In the genomic region with DNA sequence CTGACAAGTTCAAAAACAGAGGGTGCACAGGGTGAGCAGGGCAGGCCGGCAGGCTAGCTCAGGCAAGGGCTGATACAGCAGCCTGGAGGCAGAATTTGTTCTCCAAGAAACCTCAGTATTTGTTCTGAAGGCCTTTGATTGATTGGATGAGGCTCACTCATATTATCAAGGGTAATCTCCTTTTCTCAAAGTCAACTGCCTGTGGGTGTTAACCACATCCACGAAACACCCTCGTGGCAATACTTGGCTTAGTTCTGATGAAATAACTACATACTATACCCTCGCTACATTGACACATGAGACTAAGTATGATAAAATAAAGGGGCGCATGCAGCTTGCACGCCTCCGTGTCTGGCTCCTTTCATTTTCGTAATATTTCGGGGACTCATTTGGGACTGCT, we compare ENCODE assay signal across 18 cellular contexts. TPM values are rescaled to one million over a fixed set of nuclear protein-coding genes. Genes with fewer than 3 reads are reported as not detected.
A peak's percentile ranks its signal among the peaks of the same experiment; 100 is the strongest.
DNase-seq lines count a peak whose midpoint lies in the region; ATAC-seq, FAIRE-seq and TF ChIP-seq lines count a peak whose summit lies in the region.
"Had no signal": no experiment of that assay in that cellular context is flagged by ENCODE, and none has a peak within 500 bp of the region (broad histone marks: within the 10 kb centered on the region; RNA-seq: fewer than 3 reads in every experiment).

No MANE protein-coding gene starts in this region.

- ATAC-seq in activated CD8-positive, alpha-beta T cell treated with anti-CD3 and anti-CD28 coated beads, Interleukin-2, amount 10 ng/mL, durations not matched to agents 7 days and 5 days: peak; percentile 10
- ATAC-seq in natural killer cell (peak; percentile 43 to 62 (median 61)), GM18517 (IDR thresholded peaks at IDR 0.05; ENCODE audit: unreplicated experiment) (no peak)
- ATAC-seq: right cardiac atrium had no signal

- POLR2A ChIA-PET in activated CD8-positive, alpha-beta T cell treated with anti-CD3 and anti-CD28 coated beads, Interleukin-2, amount 10 ng/mL, durations not matched to agents 7 days and 5 days (lab: Charles Lee): no interaction called here

- H3K27ac Mint-ChIP-seq in activated CD8-positive, alpha-beta T cell treated with anti-CD3 and anti-CD28 coated beads, Interleukin-2, amount 10 ng/mL, durations not matched to agents 7 days and 5 days: peak overlapping the region; percentile 28
- peak overlapping the region; percentile 88 to 92 for H3K27ac Mint-ChIP-seq in natural killer cell
- H3K27ac Mint-ChIP-seq: memory B cell had no signal

- H3K27me3 Mint-ChIP-seq in activated CD8-positive, alpha-beta T cell treated with anti-CD3 and anti-CD28 coated beads, Interleukin-2, amount 10 ng/mL, durations not matched to agents 7 days and 5 days (ENCODE audit: low read depth): peaks cover 12% of the 10 kb centered on the region
- H3K27me3 Mint-ChIP-seq in natural killer cell (ENCODE audit: low read depth in 2 of 2): peaks cover 9 to 14% of the 10 kb centered on the region in 2 donors

- H3K4me1 Mint-ChIP-seq in activated CD8-positive, alpha-beta T cell treated with anti-CD3 and anti-CD28 coated beads, Interleukin-2, amount 10 ng/mL, durations not matched to agents 7 days and 5 days (ENCODE audit: low read depth): peaks cover 36% of the 10 kb centered on the region
- H3K4me1 Mint-ChIP-seq in natural killer cell: peaks cover 42 to 48% of the 10 kb centered on the region in 2 donors

- no peaks in the 10 kb centered on the region for H3K9me3 Mint-ChIP-seq in activated CD8-positive, alpha-beta T cell treated with anti-CD3 and anti-CD28 coated beads, Interleukin-2, amount 10 ng/mL, durations not matched to agents 7 days and 5 days (ENCODE audit: insufficient read depth)
- no peaks in the 10 kb centered on the region for H3K9me3 Mint-ChIP-seq in natural killer cell
- H3K9me3 Mint-ChIP-seq: memory B cell had no signal

- intact Hi-C loops in natural killer cell (cut with micrococcal nuclease): loop anchor here (2.0 kb wide), 1 partner anchor 84 kb away; a partner anchor contains a TSS

- no peak for FAIRE-seq in frontal cortex (lab: Jason Lieb, UNC)
- FAIRE-seq: D721Med, endothelial cell of umbilical vein, GM19239 had no signal

- CTCF ChIA-PET in activated CD8-positive, alpha-beta T cell treated with anti-CD3 and anti-CD28 coated beads, Interleukin-2, amount 10 ng/mL, durations not matched to agents 7 days and 5 days (lab: Charles Lee): interaction anchor here (0.9 to 4.1 kb wide), 6 partner anchors 10 to 126 kb away, joined by 3 to 18 read pairs (median 4); no protein-coding TSS in a partner anchor

- TF ChIP-seq CTCF in natural killer cell (IDR thresholded peaks at IDR 0.05): no peak

- DNase-seq in activated gamma-delta T cell treated with Interleukin-2 at 50 U/mL for 16 hours (peak; percentile 41), activated gamma-delta T cell (lab: John Stamatoyannopoulos, UW) (no peak), MV-4-11 (lab: John Stamatoyannopoulos, UW) (peak; percentile 84), natural killer cell (peak; percentile 66), frontal cortex (ENCODE audit: low spot score in 2 of 2) (no peak), NCI-H2227 (lab: John Stamatoyannopoulos, UW; ENCODE audit: unreplicated experiment) (no peak)
- peak; percentile 69 for DNase-seq in activated CD8-positive, alpha-beta T cell treated with anti-CD3 and anti-CD28 coated beads, Interleukin-2, amount 10 ng/mL, durations not matched to agents 7 days and 5 days
- DNase-seq: activated CD4-positive, CD25-positive, alpha-beta regulatory T cell; cerebellar nuclear complex; NCI-H187; NCI-H524; right cardiac atrium; stimulated activated CD4-positive, alpha-beta T cell treated with anti-CD3 and anti-CD28 coated beads, Interleukin-2, amount 100 ng/mL, for 48 hours had no signal

- H3K36me3 Mint-ChIP-seq in activated CD8-positive, alpha-beta T cell treated with anti-CD3 and anti-CD28 coated beads, Interleukin-2, amount 10 ng/mL, durations not matched to agents 7 days and 5 days (ENCODE audit: low read depth): no peaks in the 10 kb centered on the region
- H3K36me3 Mint-ChIP-seq in natural killer cell: no peaks in the 10 kb centered on the region
- H3K36me3 Mint-ChIP-seq: memory B cell had no signal

- H3K4me3 Mint-ChIP-seq in activated CD8-positive, alpha-beta T cell treated with anti-CD3 and anti-CD28 coated beads, Interleukin-2, amount 10 ng/mL, durations not matched to agents 7 days and 5 days: no peak overlapping the region
- peak overlapping the region; percentile 84 for H3K4me3 Mint-ChIP-seq in natural killer cell
- H3K4me3 Mint-ChIP-seq: memory B cell had no signal

RNA-seq across cellular contexts. Expression of a gene that starts 4.4 kb away (rescaled TPM):
- 10 to 100 TPM; 36.5 to 37.5 TPM for total RNA-seq in activated CD8-positive, alpha-beta T cell treated with anti-CD3 and anti-CD28 coated beads, Interleukin-2, amount 10 ng/mL, durations not matched to agents 7 days and 5 days
- total RNA-seq in natural killer cell (10 to 100 TPM; 28.6 to 39.8 (median 35.8) TPM), frontal cortex (53.4 TPM)

Comparison
In these comparisons a context has a peak if more than half of its experiments do, and no peak if none do; other contexts are left out.
1. DNase-seq: peak in activated gamma-delta T cell treated with Interleukin-2 at 50 U/mL for 16 hours (single experiment), MV-4-11 (single experiment), activated CD8-positive, alpha-beta T cell treated with anti-CD3 and anti-CD28 coated beads, Interleukin-2, amount 10 ng/mL, durations not matched to agents 7 days and 5 days (single experiment) and natural killer cell (single experiment); none in activated gamma-delta T cell (single experiment), frontal cortex (0 of 2) and NCI-H2227 (single experiment).